13 cellular contexts compared by ENCODE assay signal in the genomic region with DNA sequence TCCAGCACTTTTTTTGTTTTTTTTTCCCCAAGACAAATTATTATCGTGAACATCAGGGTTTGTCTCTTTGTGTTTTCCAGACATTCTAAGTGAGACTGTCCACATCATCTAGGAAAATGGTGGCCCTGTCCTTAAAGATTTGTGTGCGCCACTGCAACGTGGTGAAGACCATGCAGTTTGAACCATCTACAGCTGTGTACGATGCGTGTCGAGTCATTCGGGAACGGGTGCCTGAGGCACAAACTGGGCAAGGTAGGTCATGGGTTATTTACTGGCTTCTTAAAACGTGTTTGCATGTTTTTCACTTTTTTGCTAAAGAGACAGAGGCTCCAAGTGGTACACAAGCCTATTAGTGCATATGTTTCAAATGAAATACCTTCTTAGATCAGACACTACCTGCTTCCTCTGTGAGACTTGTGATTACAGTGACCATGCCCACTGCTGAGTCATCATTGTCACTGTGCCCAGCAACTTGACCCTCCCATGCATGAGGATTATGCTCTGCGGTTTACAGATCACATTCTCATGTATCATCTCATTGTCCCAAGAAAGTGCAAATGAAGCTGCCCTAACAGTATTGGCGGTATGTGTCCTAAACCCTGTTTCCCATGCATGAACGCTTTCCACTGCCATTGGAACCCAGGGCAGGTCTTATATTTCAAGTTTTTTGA.
DNase-seq lines count a peak whose midpoint lies in the region; ATAC-seq and TF ChIP-seq lines count a peak whose summit lies in the region.
"Had no signal": no experiment of that assay in that cellular context is flagged by ENCODE, and none has a peak within 500 bp of the region (broad histone marks: within the 10 kb centered on the region; RNA-seq: fewer than 3 reads in every experiment).

No MANE protein-coding gene starts in this region.

- H3K27me3 Mint-ChIP-seq in activated T-cell treated with anti-CD3 and anti-CD28 coated beads, Interleukin-2, amount 50 U/mL, for 4 hours (ENCODE audit: low read depth): peaks cover 2% of the 10 kb centered on the region
- H3K27me3 Mint-ChIP-seq in activated naive CD4-positive, alpha-beta T cell treated with anti-CD3 and anti-CD28 coated beads, Interleukin-2, amount 10 ng/mL, durations not matched to agents 7 days and 5 days: peaks cover 8% of the 10 kb centered on the region

- H3K79me2 ChIP-seq in SK-N-SH (ENCODE audit: insufficient read depth): no peaks in the 10 kb centered on the region; the same call in 1 of the 2 replicates

- H3K36me3 ChIP-seq in left ventricle myocardium inferior: peaks cover 7% of the 10 kb centered on the region
- H3K36me3 ChIP-seq in SK-N-SH (replicated peaks in 1 of 2; ENCODE audit: control insufficient read depth in 1 of 2, insufficient read depth in 2 of 2, low read length in 1 of 2): peaks cover 0 to 8% of the 10 kb centered on the region in 2 experiments
- H3K36me3 ChIP-seq: BLaER1 treated with 17β-estradiol and CSF1 and Interleukin-3, amounts not matched to agents 10 nM and 100 nM had no signal

- H4K20me1 ChIP-seq in SK-N-SH (ENCODE audit: insufficient read depth): no peaks in the 10 kb centered on the region
- H4K20me1 ChIP-seq: BLaER1 treated with 17β-estradiol and CSF1 and Interleukin-3, amounts not matched to agents 10 nM and 100 nM had no signal

- no peak; a peak in 1 of 4 replicates for TF ChIP-seq EP300 in SK-N-SH (IDR thresholded peaks at IDR 0.05; ENCODE audit: borderline replicate concordance in 1 of 2, low read depth in 1 of 2, low read length in 1 of 2)

- no peak overlapping the region for H3K4me3 Mint-ChIP-seq in activated T-cell treated with anti-CD3 and anti-CD28 coated beads, Interleukin-2, amount 50 U/mL, for 4 hours
- H3K4me3 Mint-ChIP-seq in activated naive CD4-positive, alpha-beta T cell treated with anti-CD3 and anti-CD28 coated beads, Interleukin-2, amount 10 ng/mL, durations not matched to agents 7 days and 5 days: no peak overlapping the region
- H3K4me3 Mint-ChIP-seq: IgD-negative memory B cell; T-helper 2 cell treated with Interferon-gamma antibody and Interleukin-4, amounts not matched to agents 5 μg/mL and 100 μg/mL, for 36 hours had no signal

- WGBS in SK-N-SH (ENCODE audit: low lambda C conversion rate): 74% methylated on average over 12 of the region's 12 CpGs

- H3K9ac ChIP-seq in SK-N-SH: no peak overlapping the region
- H3K9ac ChIP-seq: BLaER1 treated with 17β-estradiol and CSF1 and Interleukin-3, amounts not matched to agents 10 nM and 100 nM had no signal

- H3K36me3 Mint-ChIP-seq in activated T-cell treated with anti-CD3 and anti-CD28 coated beads, Interleukin-2, amount 50 U/mL, for 4 hours (ENCODE audit: insufficient read depth): no peaks in the 10 kb centered on the region
- H3K36me3 Mint-ChIP-seq in activated naive CD4-positive, alpha-beta T cell treated with anti-CD3 and anti-CD28 coated beads, Interleukin-2, amount 10 ng/mL, durations not matched to agents 7 days and 5 days: no peaks in the 10 kb centered on the region
- H3K36me3 Mint-ChIP-seq: IgD-negative memory B cell had no signal

- TF ChIP-seq CTCF in left ventricle myocardium inferior (IDR thresholded peaks at IDR 0.05; ENCODE audit: borderline replicate concordance) (no peak), SK-N-SH (IDR thresholded peaks at IDR 0.05) (no peak), foreskin keratinocyte (conservative IDR thresholded peaks at IDR 0.05) (no peak)

- H3K27ac ChIP-seq in left ventricle myocardium inferior (replicated peaks) (no peak overlapping the region), SK-N-SH (ENCODE audit: low read depth in 2 of 2, low read length in 1 of 2) (peak overlapping the region; percentile 5 to 65; a peak in 3 of 4 replicates), foreskin keratinocyte (no peak overlapping the region)

- CTCF ChIA-PET in SK-N-SH (lab: Yijun Ruan, JAX): interaction anchor here (1.9 kb wide), 1 partner anchor 255 kb away, joined by 5 read pairs; no protein-coding TSS in a partner anchor
- CTCF ChIA-PET in activated naive CD4-positive, alpha-beta T cell treated with anti-CD3 and anti-CD28 coated beads, Interleukin-2, amount 10 ng/mL, durations not matched to agents 7 days and 5 days (lab: Charles Lee): no interaction called here

- H3K9me3 ChIP-seq in left ventricle myocardium inferior (replicated peaks) (no peaks in the 10 kb centered on the region), SK-N-SH (no peaks in the 10 kb centered on the region)
- H3K9me3 ChIP-seq: BLaER1 treated with 17β-estradiol and CSF1 and Interleukin-3, amounts not matched to agents 10 nM and 100 nM had no signal

- H3K9me3 Mint-ChIP-seq in activated T-cell treated with anti-CD3 and anti-CD28 coated beads, Interleukin-2, amount 50 U/mL, for 4 hours: no peaks in the 10 kb centered on the region
- no peaks in the 10 kb centered on the region for H3K9me3 Mint-ChIP-seq in activated naive CD4-positive, alpha-beta T cell treated with anti-CD3 and anti-CD28 coated beads, Interleukin-2, amount 10 ng/mL, durations not matched to agents 7 days and 5 days
- H3K9me3 Mint-ChIP-seq: IgD-negative memory B cell; T-helper 2 cell treated with Interferon-gamma antibody and Interleukin-4, amounts not matched to agents 5 μg/mL and 100 μg/mL, for 36 hours had no signal

- H3K27me3 ChIP-seq in left ventricle myocardium inferior (ENCODE audit: low read depth) (no peaks in the 10 kb centered on the region), SK-N-SH (ENCODE audit: insufficient read depth) (no peaks in the 10 kb centered on the region), foreskin keratinocyte (no peaks in the 10 kb centered on the region)
- H3K27me3 ChIP-seq: BLaER1 treated with 17β-estradiol and CSF1 and Interleukin-3, amounts not matched to agents 10 nM and 100 nM had no signal

- H3F3A ChIP-seq in SK-N-SH (replicated peaks; ENCODE audit: insufficient read depth): peaks cover 9% of the 10 kb centered on the region

- H3K27ac Mint-ChIP-seq in activated naive CD4-positive, alpha-beta T cell treated with anti-CD3 and anti-CD28 coated beads, Interleukin-2, amount 10 ng/mL, durations not matched to agents 7 days and 5 days: no peak overlapping the region
- H3K27ac Mint-ChIP-seq: IgD-negative memory B cell; T-helper 2 cell treated with Interferon-gamma antibody and Interleukin-4, amounts not matched to agents 5 μg/mL and 100 μg/mL, for 36 hours had no signal

- H3K4me1 Mint-ChIP-seq in activated T-cell treated with anti-CD3 and anti-CD28 coated beads, Interleukin-2, amount 50 U/mL, for 4 hours (ENCODE audit: low read depth): no peaks in the 10 kb centered on the region
- H3K4me1 Mint-ChIP-seq in activated naive CD4-positive, alpha-beta T cell treated with anti-CD3 and anti-CD28 coated beads, Interleukin-2, amount 10 ng/mL, durations not matched to agents 7 days and 5 days: no peaks in the 10 kb centered on the region
- H3K4me1 Mint-ChIP-seq: IgD-negative memory B cell had no signal

- TF ChIP-seq RAD21 in SK-N-SH (IDR thresholded peaks at IDR 0.05; ENCODE audit: low read length): no peak

- ATAC-seq in Right ventricle myocardium superior (ENCODE audit: poor library complexity) (peak; percentile 50), foreskin keratinocyte (peak; percentile 27), HG02763 (IDR thresholded peaks at IDR 0.05; ENCODE audit: unreplicated experiment) (no peak), HG02973 (IDR thresholded peaks at IDR 0.05; ENCODE audit: unreplicated experiment) (no peak)
- ATAC-seq in activated T-cell treated with anti-CD3 and anti-CD28 coated beads, Interleukin-2, amount 50 U/mL, for 4 hours: no peak

- H2AFZ ChIP-seq in SK-N-SH (ENCODE audit: low read depth): no peak overlapping the region

- H3K9me2 ChIP-seq in SK-N-SH: no peaks in the 10 kb centered on the region

- intact Hi-C loops in Right ventricle myocardium superior (cut with DNase I): loop anchor here (10.0 kb wide), 1 partner anchor 253 kb away; a partner anchor contains a TSS
- intact Hi-C loops in left ventricle myocardium inferior (cut with micrococcal nuclease): no loop called here

- H3K4me1 ChIP-seq in left ventricle myocardium inferior (peaks cover 23% of the 10 kb centered on the region), SK-N-SH (ENCODE audit: control insufficient read depth in 1 of 2, insufficient read depth in 2 of 2, low read depth in 1 of 2, low read length in 1 of 2) (peaks cover 10 to 19% of the 10 kb centered on the region in 2 experiments; a peak in 2 of 4 replicates), foreskin keratinocyte (peaks cover 7% of the 10 kb centered on the region)

- POLR2A ChIA-PET in SK-N-SH (lab: Yijun Ruan, JAX): no interaction called here

- no peak overlapping the region for H3K4me3 ChIP-seq in left ventricle myocardium inferior
- H3K4me3 ChIP-seq in SK-N-SH (ENCODE audit: low read depth in 2 of 2, low read length in 1 of 2): no peak overlapping the region
- H3K4me3 ChIP-seq: BLaER1 treated with 17β-estradiol and CSF1 and Interleukin-3, amounts not matched to agents 10 nM and 100 nM had no signal

- DNase-seq in Right ventricle myocardium superior (peak; percentile 52), left ventricle myocardium inferior (no peak), SK-N-SH (no peak), foreskin keratinocyte (peak; percentile 37 to 73)
- no peak for DNase-seq in activated T-cell treated with anti-CD3 and anti-CD28 coated beads, Interleukin-2, amount 50 U/mL, for 4 hours
- DNase-seq in activated naive CD4-positive, alpha-beta T cell treated with anti-CD3 and anti-CD28 coated beads, Interleukin-2, amount 10 ng/mL, durations not matched to agents 7 days and 5 days: no peak
- DNase-seq: amygdala; stimulated activated CD4-positive, alpha-beta T cell treated with anti-CD3 and anti-CD28 coated beads, Interleukin-12 subunit alpha, Interleukin-12 subunit beta, amount 100 ng/mL, for 4 hours had no signal

- no peak overlapping the region for H3K4me2 ChIP-seq in SK-N-SH

TF ChIP-seq in SK-N-SH, 30 proteins besides CTCF, POLR2A, EP300 and RAD21 (continues in another document):
- no peak for TF ChIP-seq ELF1 (IDR thresholded peaks at IDR 0.05)
- peak; percentile 82 for TF ChIP-seq JUND (IDR thresholded peaks at IDR 0.05)
- peak; percentile 70 for TF ChIP-seq NFIC (IDR thresholded peaks at IDR 0.05; ENCODE audit: borderline replicate concordance)
- no peak for TF ChIP-seq CHD2 (IDR thresholded peaks at IDR 0.05; ENCODE audit: low read length, partially characterized antibody)
- TF ChIP-seq, protein P1, sequence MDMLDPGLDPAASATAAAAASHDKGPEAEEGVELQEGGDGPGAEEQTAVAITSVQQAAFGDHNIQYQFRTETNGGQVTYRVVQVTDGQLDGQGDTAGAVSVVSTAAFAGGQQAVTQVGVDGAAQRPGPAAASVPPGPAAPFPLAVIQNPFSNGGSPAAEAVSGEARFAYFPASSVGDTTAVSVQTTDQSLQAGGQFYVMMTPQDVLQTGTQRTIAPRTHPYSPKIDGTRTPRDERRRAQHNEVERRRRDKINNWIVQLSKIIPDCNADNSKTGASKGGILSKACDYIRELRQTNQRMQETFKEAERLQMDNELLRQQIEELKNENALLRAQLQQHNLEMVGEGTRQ (IDR thresholded peaks at IDR 0.05; ENCODE audit: borderline replicate concordance, low read depth, low read length): no peak
- TF ChIP-seq GABPA (IDR thresholded peaks at IDR 0.05; ENCODE audit: low read depth): no peak
- peak; percentile 16; the same call in 1 of the 2 replicates for TF ChIP-seq RXRA (IDR thresholded peaks at IDR 0.05; ENCODE audit: borderline replicate concordance, low read depth)

Comparison
In these comparisons a context has a peak if more than half of its experiments do, and no peak if none do; other contexts are left out.
1. DNase-seq: peak in Right ventricle myocardium superior (single experiment) and foreskin keratinocyte (2 of 2); none in left ventricle myocardium inferior (single experiment), SK-N-SH (single experiment), activated T-cell treated with anti-CD3 and anti-CD28 coated beads, Interleukin-2, amount 50 U/mL, for 4 hours (single experiment) and activated naive CD4-positive, alpha-beta T cell treated with anti-CD3 and anti-CD28 coated beads, Interleukin-2, amount 10 ng/mL, durations not matched to agents 7 days and 5 days (single experiment).
2. ATAC-seq: peak in Right ventricle myocardium superior (single experiment) and foreskin keratinocyte (single experiment); none in activated T-cell treated with anti-CD3 and anti-CD28 coated beads, Interleukin-2, amount 50 U/mL, for 4 hours (0 of 2), HG02763 (single experiment) and HG02973 (single experiment).
3. H3K27ac ChIP-seq: peak in SK-N-SH (2 of 2); none in left ventricle myocardium inferior (single experiment) and foreskin keratinocyte (single experiment).